ENCODE assay signal across 21 cellular contexts in genomic region chr6:112710710-112711109, GRCh38.
DNase-seq lines count a peak whose midpoint lies in the region; FAIRE-seq and TF ChIP-seq lines count a peak whose summit lies in the region.
"Had no signal": no experiment of that assay in that cellular context is flagged by ENCODE, and none has a peak within 500 bp of the region (broad histone marks: within the 10 kb centered on the region; RNA-seq: fewer than 3 reads in every experiment).

No MANE protein-coding gene starts in this region.

- no peak overlapping the region for H3K4me2 ChIP-seq in mammary epithelial cell (ENCODE audit: insufficient read depth, low read depth, low read length)
- H3K4me2 ChIP-seq: A549, GM23338 had no signal

- H2AFZ ChIP-seq in mammary epithelial cell (ENCODE audit: low read depth, low read length): no peak overlapping the region
- H2AFZ ChIP-seq: GM23338 had no signal

- TF ChIP-seq POLR2A in breast epithelium (IDR thresholded peaks at IDR 0.05): no peak
- no peak for TF ChIP-seq POLR2A in GM12892 (IDR thresholded peaks at IDR 0.05; ENCODE audit: low read depth, low read length)

- H3K27ac ChIP-seq in mammary epithelial cell (ENCODE audit: insufficient read depth, low read depth, low read length) (no peak overlapping the region), breast epithelium (no peak overlapping the region)
- H3K27ac ChIP-seq: 22Rv1, A549, C4-2B had no signal

- dilution Hi-C loops in mammary epithelial cell (cut with HindIII; ENCODE audit: low sequenced_read_pairs): no loop called here

- no peaks in the 10 kb centered on the region for H3K79me2 ChIP-seq in mammary epithelial cell (ENCODE audit: insufficient read depth, low read length)

- H3K27me3 ChIP-seq in mammary epithelial cell (ENCODE audit: insufficient read depth, low read length) (no peaks in the 10 kb centered on the region), breast epithelium (no peaks in the 10 kb centered on the region), bronchial epithelial cell (ENCODE audit: control insufficient read depth, insufficient read depth, low read length) (no peaks in the 10 kb centered on the region)

- H3K4me1 ChIP-seq in mammary epithelial cell (ENCODE audit: insufficient read depth, low read length) (no peaks in the 10 kb centered on the region), breast epithelium (no peaks in the 10 kb centered on the region)
- H3K4me1 ChIP-seq: A549, Caco-2 had no signal

- TF ChIP-seq CTCF in mammary epithelial cell (conservative IDR thresholded peaks at IDR 0.05 in 1 of 2, IDR thresholded peaks at IDR 0.05 in 1 of 2; ENCODE audit: extremely low read depth in 1 of 2, insufficient read depth in 1 of 2, low read depth in 1 of 2, low read length in 2 of 2): no peak
- no peak for TF ChIP-seq CTCF in breast epithelium (IDR thresholded peaks at IDR 0.05)
- no peak for TF ChIP-seq CTCF in bronchial epithelial cell (IDR thresholded peaks at IDR 0.05; ENCODE audit: insufficient read depth, low read length, severe bottlenecking)

- in situ Hi-C loops in mammary epithelial cell (cut with MboI; ENCODE audit: low sequenced_read_pairs in 2 of 2): no loop called here

- 59% methylated on average over 2 of the region's 2 CpGs for WGBS in mammary epithelial cell (ENCODE audit: low coverage, missing lambda C conversion rate)

- H4K20me1 ChIP-seq in mammary epithelial cell (ENCODE audit: insufficient read depth, low read length): no peaks in the 10 kb centered on the region

- H3K36me3 ChIP-seq in mammary epithelial cell (ENCODE audit: insufficient read depth, low read length) (no peaks in the 10 kb centered on the region), breast epithelium (no peaks in the 10 kb centered on the region), bronchial epithelial cell (ENCODE audit: control insufficient read depth, insufficient read depth, low read length) (no peaks in the 10 kb centered on the region)

- DNase-seq in mammary epithelial cell (peak; percentile 30), breast epithelium (ENCODE audit: low spot score in 2 of 2) (no peak), bronchial epithelial cell (ENCODE audit: low read depth) (peak; percentile 44), kidney tubule cell (ENCODE audit: low spot score) (peak; percentile 33), cerebellum (ENCODE audit: low spot score) (no peak), HT-29 (ENCODE audit: low spot score) (no peak), GM12892 (ENCODE audit: insufficient read length) (no peak), OCI-M1 (lab: John Stamatoyannopoulos, UW) (no peak)
- DNase-seq: AML-193; Caco-2; CD4-positive, alpha-beta T cell had no signal

- BruUV-seq in mammary epithelial cell (replicated peaks; lab: Mats Ljungman, UMichigan): no TSS peak

- H3K9me3 ChIP-seq in mammary epithelial cell (replicated peaks; ENCODE audit: insufficient read depth, low read length) (no peaks in the 10 kb centered on the region), breast epithelium (no peaks in the 10 kb centered on the region)
- H3K9me3 ChIP-seq: A549, Caco-2 had no signal

- H3K4me3 ChIP-seq in mammary epithelial cell (replicated peaks in 1 of 3; ENCODE audit: insufficient read depth in 1 of 3, low read depth in 2 of 3, low read length in 3 of 3) (no peak overlapping the region), breast epithelium (no peak overlapping the region), bronchial epithelial cell (ENCODE audit: low read depth, low read length) (no peak overlapping the region)
- H3K4me3 ChIP-seq: A549, GM23338 had no signal

- FAIRE-seq in bronchial epithelial cell (lab: Jason Lieb, UNC) (no peak), GM12892 (lab: Jason Lieb, UNC) (no peak)
- FAIRE-seq: A549, D721Med, G401.6, GM12891, GM18507, H54, HTR-8/SVneo had no signal

- H3K9ac ChIP-seq in mammary epithelial cell (ENCODE audit: insufficient read depth, low read length): no peak overlapping the region

- intact Hi-C loops in mammary epithelial cell (cut with micrococcal nuclease): no loop called here
- intact Hi-C loops in breast epithelium (cut with DNase I; ENCODE audit: low total_unique reads): no loop called here

- CTCF ChIA-PET in mammary epithelial cell (lab: Charles Lee; ENCODE audit: low non-redundant PET): interaction anchor here (0.5 kb wide), 1 partner anchor 20 kb away, joined by 3 read pairs; no protein-coding TSS in a partner anchor

Comparison
In these comparisons a context has a peak if more than half of its experiments do, and no peak if none do; other contexts are left out.
1. DNase-seq: peak in mammary epithelial cell (single experiment), bronchial epithelial cell (single experiment) and kidney tubule cell (single experiment); none in breast epithelium (0 of 2), cerebellum (single experiment), HT-29 (single experiment), GM12892 (single experiment) and OCI-M1 (single experiment).